ENCODE assay signal across 1 cellular context in the genomic region with DNA sequence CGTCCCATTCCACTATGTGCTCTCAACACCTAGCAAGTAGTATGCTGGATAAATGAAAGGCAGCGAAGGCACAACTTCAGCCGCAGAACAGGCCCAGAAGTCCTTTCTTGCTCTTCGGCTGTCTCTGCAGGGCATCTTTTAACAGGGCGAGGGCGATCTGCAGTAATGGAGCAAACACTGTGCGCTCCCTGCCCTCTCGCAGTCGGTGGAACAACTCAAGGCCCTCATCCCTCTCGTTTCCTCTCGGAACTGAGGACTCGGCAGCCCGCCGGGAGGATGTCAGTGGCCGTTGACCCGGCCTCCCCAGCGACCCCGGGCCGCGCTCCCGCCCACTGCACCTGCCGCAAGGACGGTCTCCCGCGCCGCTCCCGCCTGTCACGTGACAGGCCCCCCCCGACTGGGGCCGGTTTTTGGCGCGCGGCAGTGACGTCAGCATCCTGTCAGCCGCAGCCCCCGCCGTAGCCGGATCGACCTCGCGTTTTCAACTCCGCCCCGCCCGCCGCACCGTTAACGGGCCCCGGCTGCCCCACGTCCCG.
TF ChIP-seq lines count a peak whose summit lies in the region.

No MANE protein-coding gene starts in this region.

TF ChIP-seq in H1, 55 proteins besides CTCF, POLR2A, EP300 and RAD21:
- no peak for TF ChIP-seq BACH1 (IDR thresholded peaks at IDR 0.05; ENCODE audit: low read length)
- no peak for TF ChIP-seq CEBPB (IDR thresholded peaks at IDR 0.05; ENCODE audit: low read depth, low read length)
- TF ChIP-seq, protein P1, sequence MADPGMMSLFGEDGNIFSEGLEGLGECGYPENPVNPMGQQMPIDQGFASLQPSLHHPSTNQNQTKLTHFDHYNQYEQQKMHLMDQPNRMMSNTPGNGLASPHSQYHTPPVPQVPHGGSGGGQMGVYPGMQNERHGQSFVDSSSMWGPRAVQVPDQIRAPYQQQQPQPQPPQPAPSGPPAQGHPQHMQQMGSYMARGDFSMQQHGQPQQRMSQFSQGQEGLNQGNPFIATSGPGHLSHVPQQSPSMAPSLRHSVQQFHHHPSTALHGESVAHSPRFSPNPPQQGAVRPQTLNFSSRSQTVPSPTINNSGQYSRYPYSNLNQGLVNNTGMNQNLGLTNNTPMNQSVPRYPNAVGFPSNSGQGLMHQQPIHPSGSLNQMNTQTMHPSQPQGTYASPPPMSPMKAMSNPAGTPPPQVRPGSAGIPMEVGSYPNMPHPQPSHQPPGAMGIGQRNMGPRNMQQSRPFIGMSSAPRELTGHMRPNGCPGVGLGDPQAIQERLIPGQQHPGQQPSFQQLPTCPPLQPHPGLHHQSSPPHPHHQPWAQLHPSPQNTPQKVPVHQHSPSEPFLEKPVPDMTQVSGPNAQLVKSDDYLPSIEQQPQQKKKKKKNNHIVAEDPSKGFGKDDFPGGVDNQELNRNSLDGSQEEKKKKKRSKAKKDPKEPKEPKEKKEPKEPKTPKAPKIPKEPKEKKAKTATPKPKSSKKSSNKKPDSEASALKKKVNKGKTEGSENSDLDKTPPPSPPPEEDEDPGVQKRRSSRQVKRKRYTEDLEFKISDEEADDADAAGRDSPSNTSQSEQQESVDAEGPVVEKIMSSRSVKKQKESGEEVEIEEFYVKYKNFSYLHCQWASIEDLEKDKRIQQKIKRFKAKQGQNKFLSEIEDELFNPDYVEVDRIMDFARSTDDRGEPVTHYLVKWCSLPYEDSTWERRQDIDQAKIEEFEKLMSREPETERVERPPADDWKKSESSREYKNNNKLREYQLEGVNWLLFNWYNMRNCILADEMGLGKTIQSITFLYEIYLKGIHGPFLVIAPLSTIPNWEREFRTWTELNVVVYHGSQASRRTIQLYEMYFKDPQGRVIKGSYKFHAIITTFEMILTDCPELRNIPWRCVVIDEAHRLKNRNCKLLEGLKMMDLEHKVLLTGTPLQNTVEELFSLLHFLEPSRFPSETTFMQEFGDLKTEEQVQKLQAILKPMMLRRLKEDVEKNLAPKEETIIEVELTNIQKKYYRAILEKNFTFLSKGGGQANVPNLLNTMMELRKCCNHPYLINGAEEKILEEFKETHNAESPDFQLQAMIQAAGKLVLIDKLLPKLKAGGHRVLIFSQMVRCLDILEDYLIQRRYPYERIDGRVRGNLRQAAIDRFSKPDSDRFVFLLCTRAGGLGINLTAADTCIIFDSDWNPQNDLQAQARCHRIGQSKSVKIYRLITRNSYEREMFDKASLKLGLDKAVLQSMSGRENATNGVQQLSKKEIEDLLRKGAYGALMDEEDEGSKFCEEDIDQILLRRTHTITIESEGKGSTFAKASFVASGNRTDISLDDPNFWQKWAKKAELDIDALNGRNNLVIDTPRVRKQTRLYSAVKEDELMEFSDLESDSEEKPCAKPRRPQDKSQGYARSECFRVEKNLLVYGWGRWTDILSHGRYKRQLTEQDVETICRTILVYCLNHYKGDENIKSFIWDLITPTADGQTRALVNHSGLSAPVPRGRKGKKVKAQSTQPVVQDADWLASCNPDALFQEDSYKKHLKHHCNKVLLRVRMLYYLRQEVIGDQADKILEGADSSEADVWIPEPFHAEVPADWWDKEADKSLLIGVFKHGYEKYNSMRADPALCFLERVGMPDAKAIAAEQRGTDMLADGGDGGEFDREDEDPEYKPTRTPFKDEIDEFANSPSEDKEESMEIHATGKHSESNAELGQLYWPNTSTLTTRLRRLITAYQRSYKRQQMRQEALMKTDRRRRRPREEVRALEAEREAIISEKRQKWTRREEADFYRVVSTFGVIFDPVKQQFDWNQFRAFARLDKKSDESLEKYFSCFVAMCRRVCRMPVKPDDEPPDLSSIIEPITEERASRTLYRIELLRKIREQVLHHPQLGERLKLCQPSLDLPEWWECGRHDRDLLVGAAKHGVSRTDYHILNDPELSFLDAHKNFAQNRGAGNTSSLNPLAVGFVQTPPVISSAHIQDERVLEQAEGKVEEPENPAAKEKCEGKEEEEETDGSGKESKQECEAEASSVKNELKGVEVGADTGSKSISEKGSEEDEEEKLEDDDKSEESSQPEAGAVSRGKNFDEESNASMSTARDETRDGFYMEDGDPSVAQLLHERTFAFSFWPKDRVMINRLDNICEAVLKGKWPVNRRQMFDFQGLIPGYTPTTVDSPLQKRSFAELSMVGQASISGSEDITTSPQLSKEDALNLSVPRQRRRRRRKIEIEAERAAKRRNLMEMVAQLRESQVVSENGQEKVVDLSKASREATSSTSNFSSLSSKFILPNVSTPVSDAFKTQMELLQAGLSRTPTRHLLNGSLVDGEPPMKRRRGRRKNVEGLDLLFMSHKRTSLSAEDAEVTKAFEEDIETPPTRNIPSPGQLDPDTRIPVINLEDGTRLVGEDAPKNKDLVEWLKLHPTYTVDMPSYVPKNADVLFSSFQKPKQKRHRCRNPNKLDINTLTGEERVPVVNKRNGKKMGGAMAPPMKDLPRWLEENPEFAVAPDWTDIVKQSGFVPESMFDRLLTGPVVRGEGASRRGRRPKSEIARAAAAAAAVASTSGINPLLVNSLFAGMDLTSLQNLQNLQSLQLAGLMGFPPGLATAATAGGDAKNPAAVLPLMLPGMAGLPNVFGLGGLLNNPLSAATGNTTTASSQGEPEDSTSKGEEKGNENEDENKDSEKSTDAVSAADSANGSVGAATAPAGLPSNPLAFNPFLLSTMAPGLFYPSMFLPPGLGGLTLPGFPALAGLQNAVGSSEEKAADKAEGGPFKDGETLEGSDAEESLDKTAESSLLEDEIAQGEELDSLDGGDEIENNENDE (IDR thresholded peaks at IDR 0.05; ENCODE audit: insufficient replicate concordance, low read length): no peak
- TF ChIP-seq SP2 (IDR thresholded peaks at IDR 0.05; ENCODE audit: low read length): no peak
- TF ChIP-seq NANOG (IDR thresholded peaks at IDR 0.05; ENCODE audit: insufficient read depth, low read depth, low read length, poor library complexity, severe bottlenecking): no peak
- TF ChIP-seq EZH2 (IDR thresholded peaks at IDR 0.05; ENCODE audit: low read depth, low read length, severe bottlenecking): no peak
- TF ChIP-seq JUND (IDR thresholded peaks at IDR 0.05; ENCODE audit: low read length): no peak; the same call in 1 of the 2 replicates
- TF ChIP-seq SP4 (IDR thresholded peaks at IDR 0.05; ENCODE audit: low read length): no peak
- TF ChIP-seq HDAC2 (IDR thresholded peaks at IDR 0.05; ENCODE audit: borderline replicate concordance in 1 of 2, low read depth in 2 of 2, low read length in 2 of 2): 0 out of 4 replicates have a peak, but pooled peaks of 1 of the 2 experiments have one; percentile 50
- no peak for TF ChIP-seq ZNF274 (IDR thresholded peaks at IDR 0.05; ENCODE audit: borderline replicate concordance, extremely low read depth, low read length)
- TF ChIP-seq SIN3A (conservative IDR thresholded peaks at IDR 0.05 in 1 of 2, IDR thresholded peaks at IDR 0.05 in 1 of 2; ENCODE audit: low read depth in 1 of 2, low read length in 2 of 2): peak; percentile 69 to 93; a peak in 2 of 4 replicates
- peak; percentile 52 for TF ChIP-seq KDM4A (IDR thresholded peaks at IDR 0.05; ENCODE audit: low read depth, low read length, severe bottlenecking)
- no peak for TF ChIP-seq TAF7 (optimal IDR thresholded peaks at IDR 0.05; ENCODE audit: borderline replicate concordance, low read depth, low read length)
- no peak for TF ChIP-seq RFX5 (IDR thresholded peaks at IDR 0.05; ENCODE audit: borderline replicate concordance, low read depth, low read length)
- no peak for TF ChIP-seq SIX5 (IDR thresholded peaks at IDR 0.05; ENCODE audit: low read depth, low read length)
- TF ChIP-seq, protein P2, sequence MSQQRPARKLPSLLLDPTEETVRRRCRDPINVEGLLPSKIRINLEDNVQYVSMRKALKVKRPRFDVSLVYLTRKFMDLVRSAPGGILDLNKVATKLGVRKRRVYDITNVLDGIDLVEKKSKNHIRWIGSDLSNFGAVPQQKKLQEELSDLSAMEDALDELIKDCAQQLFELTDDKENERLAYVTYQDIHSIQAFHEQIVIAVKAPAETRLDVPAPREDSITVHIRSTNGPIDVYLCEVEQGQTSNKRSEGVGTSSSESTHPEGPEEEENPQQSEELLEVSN (IDR thresholded peaks at IDR 0.05): peak; percentile 79
- TF ChIP-seq BCL11A (IDR thresholded peaks at IDR 0.05; ENCODE audit: low read depth in 2 of 2, low read length in 2 of 2): no peak
- no peak; the same call in 1 of the 2 replicates for TF ChIP-seq SP1 (IDR thresholded peaks at IDR 0.05; ENCODE audit: low read depth, low read length)
- TF ChIP-seq NRF1 (IDR thresholded peaks at IDR 0.05; ENCODE audit: low read depth, low read length): 0 out of 2 replicates have a peak, but pooled peaks have one; percentile 16
- 0 out of 2 replicates have a peak, but pooled peaks have one; percentile 37 for TF ChIP-seq TCF12 (IDR thresholded peaks at IDR 0.05; ENCODE audit: low read depth, low read length)
- TF ChIP-seq, protein P3, sequence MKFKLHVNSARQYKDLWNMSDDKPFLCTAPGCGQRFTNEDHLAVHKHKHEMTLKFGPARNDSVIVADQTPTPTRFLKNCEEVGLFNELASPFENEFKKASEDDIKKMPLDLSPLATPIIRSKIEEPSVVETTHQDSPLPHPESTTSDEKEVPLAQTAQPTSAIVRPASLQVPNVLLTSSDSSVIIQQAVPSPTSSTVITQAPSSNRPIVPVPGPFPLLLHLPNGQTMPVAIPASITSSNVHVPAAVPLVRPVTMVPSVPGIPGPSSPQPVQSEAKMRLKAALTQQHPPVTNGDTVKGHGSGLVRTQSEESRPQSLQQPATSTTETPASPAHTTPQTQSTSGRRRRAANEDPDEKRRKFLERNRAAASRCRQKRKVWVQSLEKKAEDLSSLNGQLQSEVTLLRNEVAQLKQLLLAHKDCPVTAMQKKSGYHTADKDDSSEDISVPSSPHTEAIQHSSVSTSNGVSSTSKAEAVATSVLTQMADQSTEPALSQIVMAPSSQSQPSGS (IDR thresholded peaks at IDR 0.05; ENCODE audit: low read length): 0 out of 2 replicates have a peak, but pooled peaks have one; percentile 47
- TF ChIP-seq FOSL1 (IDR thresholded peaks at IDR 0.05; ENCODE audit: insufficient read depth, low read depth, low read length): no peak
- no peak for TF ChIP-seq SAP30 (IDR thresholded peaks at IDR 0.05; ENCODE audit: insufficient read depth, insufficient replicate concordance, low read length)
- TF ChIP-seq, protein P4, sequence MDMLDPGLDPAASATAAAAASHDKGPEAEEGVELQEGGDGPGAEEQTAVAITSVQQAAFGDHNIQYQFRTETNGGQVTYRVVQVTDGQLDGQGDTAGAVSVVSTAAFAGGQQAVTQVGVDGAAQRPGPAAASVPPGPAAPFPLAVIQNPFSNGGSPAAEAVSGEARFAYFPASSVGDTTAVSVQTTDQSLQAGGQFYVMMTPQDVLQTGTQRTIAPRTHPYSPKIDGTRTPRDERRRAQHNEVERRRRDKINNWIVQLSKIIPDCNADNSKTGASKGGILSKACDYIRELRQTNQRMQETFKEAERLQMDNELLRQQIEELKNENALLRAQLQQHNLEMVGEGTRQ (IDR thresholded peaks at IDR 0.05; ENCODE audit: low read length): peak; percentile 96
- TF ChIP-seq POLR2AphosphoS5 (IDR thresholded peaks at IDR 0.05; ENCODE audit: low read depth, low read length): peak; percentile 56; the same call in 1 of the 2 replicates
- TF ChIP-seq TEAD4 (IDR thresholded peaks at IDR 0.05; ENCODE audit: low read depth, low read length): no peak
- peak; percentile 98 for TF ChIP-seq CREB1 (IDR thresholded peaks at IDR 0.05)
- TF ChIP-seq, protein P5, sequence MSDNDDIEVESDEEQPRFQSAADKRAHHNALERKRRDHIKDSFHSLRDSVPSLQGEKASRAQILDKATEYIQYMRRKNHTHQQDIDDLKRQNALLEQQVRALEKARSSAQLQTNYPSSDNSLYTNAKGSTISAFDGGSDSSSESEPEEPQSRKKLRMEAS (IDR thresholded peaks at IDR 0.05): peak; percentile 77
- TF ChIP-seq, protein P6, sequence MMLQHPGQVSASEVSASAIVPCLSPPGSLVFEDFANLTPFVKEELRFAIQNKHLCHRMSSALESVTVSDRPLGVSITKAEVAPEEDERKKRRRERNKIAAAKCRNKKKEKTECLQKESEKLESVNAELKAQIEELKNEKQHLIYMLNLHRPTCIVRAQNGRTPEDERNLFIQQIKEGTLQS (IDR thresholded peaks at IDR 0.05; ENCODE audit: insufficient read depth, low read depth, low read length): peak; percentile 97
- no peak for TF ChIP-seq CHD1 (IDR thresholded peaks at IDR 0.05; ENCODE audit: low read depth, low read length)
- no peak for TF ChIP-seq EGR1 (IDR thresholded peaks at IDR 0.05; ENCODE audit: borderline replicate concordance, low read depth, low read length)
- TF ChIP-seq ASH2L (IDR thresholded peaks at IDR 0.05; ENCODE audit: low read length): peak; percentile 61
- no peak for TF ChIP-seq YY1 (IDR thresholded peaks at IDR 0.05; ENCODE audit: low read depth, low read length)
- no peak for TF ChIP-seq CBX5 (IDR thresholded peaks at IDR 0.05; ENCODE audit: low read depth, low read length)
- TF ChIP-seq JUN (IDR thresholded peaks at IDR 0.05; ENCODE audit: low read depth, low read length): no peak
- TF ChIP-seq RXRA (IDR thresholded peaks at IDR 0.05; ENCODE audit: insufficient read depth, low read depth, low read length): no peak
- TF ChIP-seq BRCA1 (IDR thresholded peaks at IDR 0.05; ENCODE audit: low read depth, low read length): no peak
- no peak for TF ChIP-seq SUZ12 (IDR thresholded peaks at IDR 0.05; ENCODE audit: low read length)
- peak; percentile 65; the same call in 1 of the 2 replicates for TF ChIP-seq PHF8 (conservative IDR thresholded peaks at IDR 0.05; ENCODE audit: low read depth, low read length)
- 0 out of 2 replicates have a peak, but pooled peaks have one; percentile 19 for TF ChIP-seq CHD2 (IDR thresholded peaks at IDR 0.05; ENCODE audit: low read length)
- no peak for TF ChIP-seq KDM5A (IDR thresholded peaks at IDR 0.05; ENCODE audit: low read length)
- TF ChIP-seq CBX8 (IDR thresholded peaks at IDR 0.05; ENCODE audit: borderline replicate concordance, low read depth, low read length): no peak
- TF ChIP-seq CTBP2 (IDR thresholded peaks at IDR 0.05; ENCODE audit: borderline replicate concordance, insufficient read depth, insufficient read length, low read length): no peak
- peak; percentile 62; the same call in 1 of the 2 replicates for TF ChIP-seq TBP (IDR thresholded peaks at IDR 0.05; ENCODE audit: low read depth, low read length)
- no peak for TF ChIP-seq RNF2 (IDR thresholded peaks at IDR 0.05; ENCODE audit: borderline replicate concordance, low read depth, low read length, missing control alignments, poor library complexity, severe bottlenecking)
- TF ChIP-seq SRF (IDR thresholded peaks at IDR 0.05; ENCODE audit: low read depth, low read length): peak; percentile 67
- TF ChIP-seq KDM1A (IDR thresholded peaks at IDR 0.05; ENCODE audit: borderline replicate concordance, low read length): no peak
- TF ChIP-seq MAFK (IDR thresholded peaks at IDR 0.05; ENCODE audit: low read depth, low read length): no peak
- TF ChIP-seq HDAC6 (IDR thresholded peaks at IDR 0.05; ENCODE audit: low read depth, low read length): no peak
- TF ChIP-seq TAF1 (IDR thresholded peaks at IDR 0.05; ENCODE audit: low read depth, low read length): peak; percentile 63; the same call in 1 of the 2 replicates
- peak; percentile 38; the same call in 1 of the 2 replicates for TF ChIP-seq GTF2F1 (IDR thresholded peaks at IDR 0.05; ENCODE audit: borderline replicate concordance, low read depth, low read length)
- TF ChIP-seq POU5F1 (IDR thresholded peaks at IDR 0.05; ENCODE audit: low read depth, low read length): no peak
- TF ChIP-seq SIRT6 (IDR thresholded peaks at IDR 0.05; ENCODE audit: low read length): no peak
- peak; percentile 84; the same call in 1 of the 2 replicates for TF ChIP-seq RBBP5 (IDR thresholded peaks at IDR 0.05; ENCODE audit: borderline replicate concordance, low read depth, low read length)
